In the genomic region with DNA sequence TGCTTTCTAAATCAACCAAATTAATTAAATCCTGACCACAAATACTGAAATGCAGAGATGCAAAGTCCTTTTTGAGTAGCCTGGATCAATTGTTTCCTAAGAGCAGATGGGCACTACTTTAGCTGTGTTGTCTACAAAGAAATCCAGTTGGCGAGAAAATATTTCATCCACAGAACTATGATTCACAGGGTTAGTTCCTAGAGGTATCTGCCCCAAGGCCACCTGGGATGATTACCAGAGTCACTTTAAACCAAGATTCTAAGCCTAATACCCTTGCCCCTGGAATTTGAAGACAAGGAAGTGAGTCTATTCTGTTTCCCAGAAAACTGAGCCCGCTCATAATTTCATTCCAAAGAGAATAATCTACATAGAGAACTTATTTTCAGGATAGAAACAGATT, we compare ENCODE assay signal across 17 cellular contexts.
DNase-seq lines count a peak whose midpoint lies in the region; ATAC-seq and TF ChIP-seq lines count a peak whose summit lies in the region.
"Had no signal": no experiment of that assay in that cellular context is flagged by ENCODE, and none has a peak within 500 bp of the region (broad histone marks: within the 10 kb centered on the region; RNA-seq: fewer than 3 reads in every experiment).

No MANE protein-coding gene starts in this region.

- H3K27ac ChIP-seq in SK-N-SH (ENCODE audit: low read depth in 2 of 2, low read length in 1 of 2) (no peak overlapping the region), PC-3 (ENCODE audit: low read length) (peak overlapping the region; percentile 28), neuronal stem cell (replicated peaks; ENCODE audit: low read length) (no peak overlapping the region)
- H3K27ac ChIP-seq: KMS-11, SK-N-MC had no signal

- H3K4me1 ChIP-seq in SK-N-SH (ENCODE audit: control insufficient read depth in 1 of 2, insufficient read depth in 2 of 2, low read depth in 1 of 2, low read length in 1 of 2), result peaks cover 3 to 13% of the 10 kb centered on the region in 2 experiments; a peak in 3 of 4 replicates
- peaks cover 40% of the 10 kb centered on the region for H3K4me1 ChIP-seq in PC-3 (ENCODE audit: insufficient read depth, low read length)
- H3K4me1 ChIP-seq in neuronal stem cell (ENCODE audit: control insufficient read depth in 2 of 2, insufficient read depth in 1 of 2, low read depth in 1 of 2, low read length in 2 of 2), result peaks cover 4 to 7% of the 10 kb centered on the region in 2 donors

- no peak overlapping the region for H4K8ac ChIP-seq in neuronal stem cell (ENCODE audit: low read depth, low read length)

- no peak for TF ChIP-seq RAD21 in SK-N-SH (IDR thresholded peaks at IDR 0.05; ENCODE audit: low read length)

- CTCF ChIA-PET in SK-N-SH (lab: Yijun Ruan, JAX) (interaction anchor here (1.0 kb wide), 1 partner anchor 154 kb away, joined by 3 read pairs; no protein-coding TSS in a partner anchor), PC-3 (lab: Charles Lee) (no interaction called here)

- no peak overlapping the region for H3K23ac ChIP-seq in neuronal stem cell (ENCODE audit: low read depth, low read length, poor library complexity)

- no peak for DNase-seq in SK-N-SH
- DNase-seq in PC-3, result peak; percentile 49
- no peak for DNase-seq in endothelial cell (ENCODE audit: low spot score)
- DNase-seq in NCI-H524 treated with DMSO at 0.1 percent for 48 hours (lab: John Stamatoyannopoulos, UW), result no peak
- no peak for DNase-seq in neuronal stem cell (ENCODE audit: low spot score)
- no peak for DNase-seq in NCI-H2081 treated with DMSO at 0.1 percent for 48 hours (lab: John Stamatoyannopoulos, UW)
- DNase-seq in D341Med (ENCODE audit: low spot score), result no peak
- DNase-seq: 8988T, COR-L47, NCI-H1048, NCI-H1436, NCI-H1930, SHP77 had no signal

- no peaks in the 10 kb centered on the region for H4K20me1 ChIP-seq in SK-N-SH (ENCODE audit: insufficient read depth)
- H4K20me1 ChIP-seq in PC-3 (ENCODE audit: low read length), result no peaks in the 10 kb centered on the region

- H3K9me3 ChIP-seq in SK-N-SH (no peaks in the 10 kb centered on the region), PC-3 (ENCODE audit: low read length) (no peaks in the 10 kb centered on the region), neuronal stem cell (replicated peaks in 1 of 2; ENCODE audit: control insufficient read depth in 2 of 2, insufficient read depth in 1 of 2, low read depth in 1 of 2, low read length in 2 of 2) (no peaks in the 10 kb centered on the region)

- H3K4me1 Mint-ChIP-seq in endothelial cell (ENCODE audit: unreplicated experiment), result peaks cover 23% of the 10 kb centered on the region
- H3K4me1 Mint-ChIP-seq: B cell had no signal

- no peaks in the 10 kb centered on the region for H3K79me2 ChIP-seq in SK-N-SH (ENCODE audit: insufficient read depth)
- H3K79me2 ChIP-seq in PC-3 (ENCODE audit: low read length), result no peaks in the 10 kb centered on the region

- H2AK5ac ChIP-seq in neuronal stem cell (ENCODE audit: low read depth, low read length), result no peak overlapping the region

- no peak for TF ChIP-seq EP300 in SK-N-SH (IDR thresholded peaks at IDR 0.05; ENCODE audit: borderline replicate concordance in 1 of 2, low read depth in 1 of 2, low read length in 1 of 2)

- H3K9me3 Mint-ChIP-seq in endothelial cell (ENCODE audit: unreplicated experiment), result no peaks in the 10 kb centered on the region

- H2BK12ac ChIP-seq in neuronal stem cell (ENCODE audit: low read length), result no peak overlapping the region

- no peak overlapping the region for H3K4me3 ChIP-seq in SK-N-SH (ENCODE audit: low read depth in 2 of 2, low read length in 1 of 2)
- no peak overlapping the region for H3K4me3 ChIP-seq in PC-3 (ENCODE audit: low read length)
- H3K4me3 ChIP-seq in neuronal stem cell (ENCODE audit: low read length in 2 of 2), result no peak overlapping the region
- H3K4me3 ChIP-seq: SK-N-MC had no signal

- no peak overlapping the region for H3K4ac ChIP-seq in neuronal stem cell (ENCODE audit: low read length)

- no peak overlapping the region for H2BK5ac ChIP-seq in neuronal stem cell (ENCODE audit: low read length)

- H3K27ac Mint-ChIP-seq in endothelial cell (ENCODE audit: unreplicated experiment), result peak overlapping the region; percentile 61
- H3K27ac Mint-ChIP-seq: B cell had no signal

- ATAC-seq in SK-N-SH treated with all-trans-retinoic acid at 6 μM for 48 hours (no peak), PC-3 (no peak)

- H3F3A ChIP-seq in SK-N-SH (replicated peaks; ENCODE audit: insufficient read depth) (peaks cover 16% of the 10 kb centered on the region), PC-3 (ENCODE audit: low read length, unreplicated experiment) (no peaks in the 10 kb centered on the region)

- BruUV-seq in PC-3 (replicated peaks; lab: Mats Ljungman, UMichigan), result TSS peak; percentile 8

- no peak for TF ChIP-seq CTCF in SK-N-SH (IDR thresholded peaks at IDR 0.05)
- no peak for TF ChIP-seq CTCF in PC-3 (conservative IDR thresholded peaks at IDR 0.05; ENCODE audit: low read depth, low read length)
- TF ChIP-seq CTCF in endothelial cell (IDR thresholded peaks at IDR 0.05; ENCODE audit: unreplicated experiment), result no peak

- POLR2A ChIA-PET in SK-N-SH (lab: Yijun Ruan, JAX) (no interaction called here), PC-3 (lab: Charles Lee; ENCODE audit: unreplicated experiment) (no interaction called here)

- H3K27me3 ChIP-seq in SK-N-SH (ENCODE audit: insufficient read depth) (no peaks in the 10 kb centered on the region), PC-3 (ENCODE audit: low read length) (no peaks in the 10 kb centered on the region), neuronal stem cell (ENCODE audit: control insufficient read depth in 3 of 3, insufficient read depth in 3 of 3, low read depth in 1 of 3, low read length in 3 of 3) (no peaks in the 10 kb centered on the region)

- no peak overlapping the region for H3K18ac ChIP-seq in neuronal stem cell (ENCODE audit: low read length)

- WGBS in SK-N-SH (ENCODE audit: low lambda C conversion rate), result 96% methylated on average over 2 of the region's 2 CpGs
- WGBS in neuronal stem cell (ENCODE audit: extremely low coverage in 2 of 2, insufficient read length in 2 of 2, insufficient replicate concordance in 1 of 2), 2 donors, result no CpG with 5 or more reads among the region's 2 CpGs

- 0 out of 2 replicates have a peak overlapping the region, but pooled peaks have one; percentile 29 for H2AFZ ChIP-seq in SK-N-SH (ENCODE audit: low read depth)
- H2AFZ ChIP-seq in PC-3 (ENCODE audit: low read length), result no peak overlapping the region
- no peak overlapping the region for H2AFZ ChIP-seq in neuronal stem cell (ENCODE audit: low read length)

- no peak overlapping the region for H2BK15ac ChIP-seq in neuronal stem cell (ENCODE audit: low read length)

- H3K9ac ChIP-seq in SK-N-SH (no peak overlapping the region), PC-3 (ENCODE audit: low read length) (no peak overlapping the region), neuronal stem cell (ENCODE audit: low read depth, low read length, poor library complexity) (no peak overlapping the region)
- H3K9ac ChIP-seq: KMS-11 had no signal

- H3K36me3 ChIP-seq in SK-N-SH (replicated peaks in 1 of 2; ENCODE audit: control insufficient read depth in 1 of 2, insufficient read depth in 2 of 2, low read length in 1 of 2), result no peaks in the 10 kb centered on the region
- H3K36me3 ChIP-seq in PC-3 (ENCODE audit: low read depth, low read length), result no peaks in the 10 kb centered on the region
- H3K36me3 ChIP-seq in neuronal stem cell (replicated peaks in 1 of 2; ENCODE audit: control insufficient read depth in 2 of 2, insufficient read depth in 2 of 2, low read length in 2 of 2), result no peaks in the 10 kb centered on the region

- H4K91ac ChIP-seq in neuronal stem cell (ENCODE audit: low read depth, low read length, poor library complexity), result no peak overlapping the region

- no peaks in the 10 kb centered on the region for H3K79me1 ChIP-seq in neuronal stem cell (ENCODE audit: low read depth, low read length)

- H2BK120ac ChIP-seq in neuronal stem cell (ENCODE audit: low read depth, low read length), result no peak overlapping the region

- no peak overlapping the region for H3K14ac ChIP-seq in neuronal stem cell (ENCODE audit: low read length)

- no peak overlapping the region for H3K4me2 ChIP-seq in SK-N-SH
- no peak overlapping the region for H3K4me2 ChIP-seq in PC-3 (ENCODE audit: low read length)
- H3K4me2 ChIP-seq in neuronal stem cell (ENCODE audit: insufficient read depth, low read length, poor library complexity, severe bottlenecking), result no peak overlapping the region
- H3K4me2 ChIP-seq: KMS-11 had no signal

- peaks cover 39% of the 10 kb centered on the region for H3K36me3 Mint-ChIP-seq in endothelial cell (ENCODE audit: low read depth, unreplicated experiment)

- H3K27me3 Mint-ChIP-seq in endothelial cell (ENCODE audit: unreplicated experiment), result no peaks in the 10 kb centered on the region
- H3K27me3 Mint-ChIP-seq: B cell had no signal

- H3K4me3 Mint-ChIP-seq in endothelial cell (ENCODE audit: unreplicated experiment), result no peak overlapping the region
- H3K4me3 Mint-ChIP-seq: B cell had no signal

- intact Hi-C loops in PC-3 (cut with micrococcal nuclease), result no loop called here

- H3K9me2 ChIP-seq in SK-N-SH (no peaks in the 10 kb centered on the region), PC-3 (replicated peaks; ENCODE audit: low read length) (no peaks in the 10 kb centered on the region)

TF ChIP-seq in SK-N-SH, 30 proteins besides CTCF, POLR2A, EP300 and RAD21 (continues in another document):
- no peak for TF ChIP-seq USF2 (IDR thresholded peaks at IDR 0.05; ENCODE audit: borderline replicate concordance, low read depth, low read length)
- TF ChIP-seq SIN3A (IDR thresholded peaks at IDR 0.05; ENCODE audit: borderline replicate concordance, low read depth, low read length), result no peak
- no peak for TF ChIP-seq NRF1 (IDR thresholded peaks at IDR 0.05; ENCODE audit: low read depth, low read length)
- TF ChIP-seq ELF1 (IDR thresholded peaks at IDR 0.05), result no peak

TF ChIP-seq in SK-N-SH treated with all-trans-retinoic acid at 6 μM for 48 hours, 23 proteins besides CTCF, POLR2A, EP300 and RAD21 (continues in another document):
- TF ChIP-seq SNAI2 (CRISPR knock-in tag; IDR thresholded peaks at IDR 0.05) (no peak), ZNF8 (CRISPR knock-in tag; IDR thresholded peaks at IDR 0.05) (no peak), PATZ1 (CRISPR knock-in tag; IDR thresholded peaks at IDR 0.05; ENCODE audit: borderline replicate concordance) (no peak)
